24 cellular contexts compared by ENCODE assay signal in genomic region chr3:133627789-133628188, GRCh38.
"Had no signal": no experiment of that assay in that cellular context is flagged by ENCODE, and none has a peak within 500 bp of the region (broad histone marks: within the 10 kb centered on the region; RNA-seq: fewer than 3 reads in every experiment).

No MANE protein-coding gene starts in this region.

- H3K4me3 ChIP-seq: colonic mucosa, esophagus squamous epithelium had no signal

- H3K9me3 ChIP-seq: colonic mucosa, esophagus squamous epithelium had no signal

- DNase-seq: activated CD4-positive, alpha-beta T cell treated with anti-CD3 and anti-CD28 coated beads for 1 hour; activated CD4-positive, alpha-beta T cell treated with anti-CD3 and anti-CD28 coated beads for 4 hours; activated CD4-positive, alpha-beta T cell treated with anti-CD3 and anti-CD28 coated beads, Interleukin-2, amount 10 ng/mL, durations not matched to agents 7 days and 5 days; activated CD4-positive, alpha-beta T cell treated with anti-CD3 and anti-CD28 coated beads, Interleukin-2, amount 50 U/mL, for 4 hours; activated CD8-positive, alpha-beta memory T cell treated with anti-CD3 and anti-CD28 coated beads, Interleukin-2, amount 10 ng/mL, durations not matched to agents 7 days and 5 days; activated CD8-positive, alpha-beta memory T cell treated with anti-CD3 and anti-CD28 coated beads, Interleukin-2, amount 50 U/mL, for 4 hours; activated CD8-positive, alpha-beta T cell treated with anti-CD3 and anti-CD28 coated beads, Interleukin-2, amount 10 ng/mL, durations not matched to agents 7 days and 5 days; activated effector memory CD4-positive, alpha-beta T cell treated with Interleukin-2 at 50 U/mL for 16 hours; activated gamma-delta T cell treated with Interleukin-2 at 50 U/mL for 16 hours; activated naive CD4-positive, alpha-beta T cell treated with anti-CD3 and anti-CD28 coated beads, Interleukin-2, amount 50 U/mL, for 16 hours; activated naive CD4-positive, alpha-beta T cell treated with Interleukin-2 at 50 U/mL for 16 hours; activated T-cell treated with anti-CD3 and anti-CD28 coated beads, Interleukin-2, amount 50 U/mL, for 1 hour; amniotic stem cell; anterior cingulate cortex; brain microvascular endothelial cell; central memory CD4-positive, alpha-beta T cell; cerebellar nuclear complex; colonic mucosa; effector CD8-positive, alpha-beta T cell; esophagus squamous epithelium; foreskin fibroblast; T-helper 2 cell had no signal

- H3K27me3 ChIP-seq: brain microvascular endothelial cell, colonic mucosa, esophagus squamous epithelium had no signal

- H3K4me1 ChIP-seq: colonic mucosa, esophagus squamous epithelium had no signal

- H3K27ac ChIP-seq: brain microvascular endothelial cell, colonic mucosa, epithelial cell of prostate, esophagus squamous epithelium, VCaP had no signal
